ENCODE assay signal across 24 cellular contexts in the genomic region with DNA sequence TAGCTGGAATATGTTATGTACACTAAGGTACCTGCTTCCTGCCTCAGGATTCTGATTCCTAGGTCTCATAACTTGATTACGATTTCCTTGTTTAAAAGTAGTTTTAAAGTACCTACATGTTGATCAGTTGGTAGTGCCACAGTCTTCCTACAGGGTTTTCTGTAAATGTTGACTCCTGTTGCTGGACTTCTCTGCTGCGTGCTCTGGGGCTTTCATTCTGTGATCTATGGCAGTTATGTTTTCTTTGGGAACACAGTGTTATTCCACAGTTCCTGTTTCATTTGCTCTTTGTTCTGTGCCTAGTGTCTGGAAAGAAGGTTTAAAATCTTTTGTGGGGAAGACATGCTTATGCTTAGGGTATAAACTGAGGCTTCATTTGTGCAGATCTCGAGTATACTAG.
A peak's percentile ranks its signal among the peaks of the same experiment; 100 is the strongest.
DNase-seq lines count a peak whose midpoint lies in the region; ATAC-seq and TF ChIP-seq lines count a peak whose summit lies in the region.
"Had no signal": no experiment of that assay in that cellular context is flagged by ENCODE, and none has a peak within 500 bp of the region (broad histone marks: within the 10 kb centered on the region; RNA-seq: fewer than 3 reads in every experiment).

No MANE protein-coding gene starts in this region.

- H3K4me3 Mint-ChIP-seq in endothelial cell (ENCODE audit: unreplicated experiment) (no peak overlapping the region), mesothelial cell of epicardium (no peak overlapping the region)
- H3K4me3 Mint-ChIP-seq: CD8-positive, alpha-beta memory T cell; H9; HFFc6 had no signal

- peaks cover 42% of the 10 kb centered on the region for H3K4me1 Mint-ChIP-seq in endothelial cell (ENCODE audit: unreplicated experiment)
- peaks cover 61% of the 10 kb centered on the region for H3K4me1 Mint-ChIP-seq in mesothelial cell of epicardium
- H3K4me1 Mint-ChIP-seq: CD8-positive, alpha-beta memory T cell; H9 had no signal

- no peaks in the 10 kb centered on the region for H3K9me3 ChIP-seq in thoracic aorta
- no peaks in the 10 kb centered on the region for H3K9me3 ChIP-seq in aorta (ENCODE audit: control insufficient read depth, low read length)
- H3K9me3 ChIP-seq: SK-N-SH had no signal

- TF ChIP-seq CTCF in endothelial cell (IDR thresholded peaks at IDR 0.05; ENCODE audit: unreplicated experiment) (no peak), mesothelial cell of epicardium (IDR thresholded peaks at IDR 0.05; ENCODE audit: unreplicated experiment) (no peak), thoracic aorta (IDR thresholded peaks at IDR 0.05) (peak; percentile 25)

- no peaks in the 10 kb centered on the region for H3K36me3 Mint-ChIP-seq in endothelial cell (ENCODE audit: low read depth, unreplicated experiment)
- H3K36me3 Mint-ChIP-seq in mesothelial cell of epicardium: peaks cover 5% of the 10 kb centered on the region
- H3K36me3 Mint-ChIP-seq: CD8-positive, alpha-beta memory T cell had no signal

- no peaks in the 10 kb centered on the region for H3K36me3 ChIP-seq in thoracic aorta
- no peaks in the 10 kb centered on the region for H3K36me3 ChIP-seq in aorta (ENCODE audit: control insufficient read depth in 1 of 2, insufficient read depth in 2 of 2, low read length in 1 of 2)

- H3K4me3 ChIP-seq in thoracic aorta: no peak overlapping the region
- no peak overlapping the region for H3K4me3 ChIP-seq in aorta (ENCODE audit: low read length in 2 of 2)

- ATAC-seq in thoracic aorta (ENCODE audit: insufficient number of reproducible peaks, low FRiP score, low read depth) (no peak), aorta (ENCODE audit: low FRiP score) (no peak)
- ATAC-seq: PC-3 had no signal

- H3K27me3 ChIP-seq in thoracic aorta (replicated peaks; ENCODE audit: insufficient read depth): no peaks in the 10 kb centered on the region
- H3K27me3 ChIP-seq in aorta (ENCODE audit: control insufficient read depth in 1 of 2, insufficient read depth in 2 of 2, low read length in 1 of 2): no peaks in the 10 kb centered on the region

- H3K27ac ChIP-seq in thoracic aorta (peak overlapping the region in 1 of 2 donors; percentile 46), aorta (ENCODE audit: low read depth in 1 of 2, low read length in 2 of 2) (no peak overlapping the region)
- H3K27ac ChIP-seq: C4-2B, KMS-11 had no signal

- WGBS in aorta, 2 donors: 19 to 27% methylated on average over 3 of the region's 3 CpGs

- no peaks in the 10 kb centered on the region for H3K9me3 Mint-ChIP-seq in endothelial cell (ENCODE audit: unreplicated experiment)
- H3K9me3 Mint-ChIP-seq in mesothelial cell of epicardium: peaks cover 6% of the 10 kb centered on the region
- H3K9me3 Mint-ChIP-seq: H9, HFFc6 had no signal

- H3K27me3 Mint-ChIP-seq in endothelial cell (ENCODE audit: unreplicated experiment): no peaks in the 10 kb centered on the region
- H3K27me3 Mint-ChIP-seq in mesothelial cell of epicardium (ENCODE audit: low read depth): no peaks in the 10 kb centered on the region
- H3K27me3 Mint-ChIP-seq: CD8-positive, alpha-beta memory T cell had no signal

- DNase-seq in NCI-H748 (lab: John Stamatoyannopoulos, UW; ENCODE audit: unreplicated experiment) (peak; percentile 9), NCI-H748 treated with DMSO at 0.1 percent for 48 hours (lab: John Stamatoyannopoulos, UW) (no peak), endothelial cell (ENCODE audit: low spot score) (no peak), mesothelial cell of epicardium (ENCODE audit: low spot score in 2 of 2, unreplicated experiment in 2 of 2) (no peak), thoracic aorta (ENCODE audit: low spot score) (no peak), globus pallidus (ENCODE audit: low spot score) (no peak), aorta (no peak), NCI-H128 (lab: John Stamatoyannopoulos, UW; ENCODE audit: unreplicated experiment) (no peak)
- DNase-seq: 8988T; Calu3; CD8-positive, alpha-beta memory T cell; DMS153; H9; HFFc6; NCI-H1092 treated with DMSO at 0.1 percent for 48 hours; NCI-H146; NCI-H2029 treated with DMSO at 0.1 percent for 48 hours; NCI-H226; PC-3; RPMI8226; SIG-M5; SK-N-SH had no signal

- H3K4me1 ChIP-seq in thoracic aorta (ENCODE audit: control insufficient read depth in 1 of 2, low read depth in 2 of 2): peaks cover 5 to 32% of the 10 kb centered on the region in 2 donors
- peaks cover 0 to 4% of the 10 kb centered on the region in 2 donors for H3K4me1 ChIP-seq in aorta (ENCODE audit: control insufficient read depth in 1 of 2, insufficient read depth in 2 of 2, low read length in 2 of 2)

- intact Hi-C loops in aorta (cut with DNase I): no loop called here

- H3K27ac Mint-ChIP-seq in endothelial cell (ENCODE audit: unreplicated experiment) (peak overlapping the region; percentile 19), mesothelial cell of epicardium (peak overlapping the region; percentile 77)
- H3K27ac Mint-ChIP-seq: CD8-positive, alpha-beta memory T cell; H9; HFFc6 had no signal
